Comparison of ENCODE assay signal across 24 cellular contexts in the genomic region with DNA sequence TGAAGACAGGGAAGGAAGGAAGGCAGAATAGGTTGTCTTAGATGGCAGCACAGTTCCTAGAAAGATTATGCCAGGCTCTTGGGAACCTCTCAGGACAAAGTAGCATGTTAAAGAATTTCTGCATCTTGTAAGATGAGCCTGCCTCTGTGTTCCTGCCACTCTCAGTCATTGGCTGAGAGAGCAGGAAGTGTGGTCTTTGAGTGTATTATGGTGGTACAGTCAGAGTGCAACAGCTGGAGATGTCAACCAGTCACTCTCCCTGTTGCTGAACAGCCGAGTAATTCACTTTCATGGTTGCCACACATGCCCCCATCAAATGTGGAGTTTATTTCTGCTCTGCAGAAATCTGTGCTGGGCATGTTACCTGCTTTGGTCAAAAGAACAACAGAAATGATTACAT.
"Had no signal": no experiment of that assay in that cellular context is flagged by ENCODE, and none has a peak within 500 bp of the region (broad histone marks: within the 10 kb centered on the region; RNA-seq: fewer than 3 reads in every experiment).

No MANE protein-coding gene starts in this region.

- H3K9me3 ChIP-seq: gastrocnemius medialis, left lung, lower lobe of right lung, thyroid gland, upper lobe of left lung, vagina had no signal

- ATAC-seq: activated CD8-positive, alpha-beta T cell treated with anti-CD3 and anti-CD28 coated beads for 36 hours; activated naive CD8-positive, alpha-beta T cell treated with anti-CD3 and anti-CD28 coated beads, Interleukin-2, amount 50 U/mL, for 24 hours; activated T-cell treated with anti-CD3 and anti-CD28 coated beads, Interleukin-2, amount 50 U/mL, for 4 hours; effector memory CD8-positive, alpha-beta T cell; gastrocnemius medialis; left lung; lower lobe of right lung; natural killer cell; right cardiac atrium; WTC11 had no signal

- H2AFZ ChIP-seq: neural progenitor cell had no signal

- H3K27ac ChIP-seq: gastrocnemius medialis, left lung, lower lobe of right lung, neural progenitor cell, thyroid gland, upper lobe of left lung, vagina had no signal

- H3K4me1 ChIP-seq: left lung, lower lobe of right lung, neural progenitor cell, thyroid gland, upper lobe of left lung had no signal

- H3K4me2 ChIP-seq: neural progenitor cell had no signal

- H3K4me3 ChIP-seq: gastrocnemius medialis, left lung, lower lobe of right lung, neural progenitor cell, thyroid gland, upper lobe of left lung, vagina had no signal

- H3K9ac ChIP-seq: neural progenitor cell had no signal

- H3K27me3 ChIP-seq: gastrocnemius medialis, left lung, neural progenitor cell, thyroid gland, upper lobe of left lung, vagina had no signal

- H3K36me3 ChIP-seq: gastrocnemius medialis, left lung, lower lobe of right lung, neural progenitor cell, thyroid gland, upper lobe of left lung, vagina had no signal

- DNase-seq: activated CD4-positive, alpha-beta T cell treated with anti-CD3 and anti-CD28 coated beads for 1 hour; activated CD4-positive, alpha-beta T cell treated with anti-CD3 and anti-CD28 coated beads, Interleukin-2, amount 10 ng/mL, durations not matched to agents 7 days and 5 days; activated CD8-positive, alpha-beta T cell treated with anti-CD3 and anti-CD28 coated beads for 36 hours; activated naive CD8-positive, alpha-beta T cell treated with anti-CD3 and anti-CD28 coated beads, Interleukin-2, amount 50 U/mL, for 24 hours; activated T-cell treated with anti-CD3 and anti-CD28 coated beads, Interleukin-2, amount 50 U/mL, for 4 hours; amygdala; caudate nucleus; cortex of kidney; effector memory CD8-positive, alpha-beta T cell; erythroblast; gastrocnemius medialis; glutamatergic neuron; left lung; lower lobe of right lung; mesenchymal stem cell; natural killer cell; right cardiac atrium; stimulated activated CD4-positive, alpha-beta T cell treated with anti-CD3 and anti-CD28 coated beads, Interleukin-2, amount 100 ng/mL, for 48 hours; substantia nigra; thyroid gland; upper lobe of left lung had no signal
